Comparison of ENCODE assay signal across 8 cellular contexts in genomic region chr12:68406134-68406576, GRCh38.
A peak's percentile ranks its signal among the peaks of the same experiment; 100 is the strongest.
DNase-seq lines count a peak whose midpoint lies in the region; ATAC-seq, FAIRE-seq and TF ChIP-seq lines count a peak whose summit lies in the region.

No MANE protein-coding gene starts in this region.

- H3K36me3 ChIP-seq in body of pancreas (replicated peaks in 1 of 2; ENCODE audit: insufficient read depth in 1 of 2, low read depth in 2 of 2), result no peaks in the 10 kb centered on the region

- no peak overlapping the region for H3K4me3 ChIP-seq in AG09309 (ENCODE audit: control insufficient read depth, low read depth, low read length)
- no peak overlapping the region for H3K4me3 ChIP-seq in body of pancreas
- no peak overlapping the region for H3K4me3 ChIP-seq in skin epidermis

- H3K9me3 ChIP-seq in body of pancreas, result no peaks in the 10 kb centered on the region

- ATAC-seq in body of pancreas, result peak; percentile 93

- in situ Hi-C loops in GM13976 (cut with MboI; ENCODE audit: low sequenced_read_pairs, unreplicated experiment), result no loop called here

- DNase-seq in AG09309 (ENCODE audit: low read depth) (peak; percentile 70), HuH-7.5 (ENCODE audit: low spot score) (peak; percentile 13), body of pancreas (peak; percentile 89 to 94 (median 92)), hypothalamus (lab: John Stamatoyannopoulos, UW) (peak in 47 of 51 donors; percentile 1 to 83 (median 46)), GM13976 (ENCODE audit: low spot score) (no peak), GM12892 (ENCODE audit: insufficient read length) (no peak)
- DNase-seq in activated CD4-positive, alpha-beta T cell treated with anti-CD3 and anti-CD28 coated beads for 4 hours, result no peak

- TF ChIP-seq POLR2A in body of pancreas (IDR thresholded peaks at IDR 0.05) (no peak), GM12892 (IDR thresholded peaks at IDR 0.05; ENCODE audit: low read depth, low read length) (no peak)

- TF ChIP-seq CTCF in AG09309 (IDR thresholded peaks at IDR 0.05; ENCODE audit: control insufficient read depth, insufficient read depth, low read depth, low read length, missing control alignments), result peak; percentile 49
- TF ChIP-seq CTCF in body of pancreas (IDR thresholded peaks at IDR 0.05), result peak in 5 of 7 experiments; percentile 25 to 51 (median 42)
- TF ChIP-seq CTCF in GM13976 (IDR thresholded peaks at IDR 0.05; ENCODE audit: borderline replicate concordance, control extremely low read depth, extremely low read depth, insufficient read depth, missing control alignments), result no peak

- intact Hi-C loops in body of pancreas (cut with DNase I), result no loop called here

- H3K27ac ChIP-seq in body of pancreas (peak overlapping the region; percentile 21 to 68 (median 39)), skin epidermis (peak overlapping the region in 13 of 21 experiments; percentile 14 to 68 (median 32))

- no peak for FAIRE-seq in GM12892 (lab: Jason Lieb, UNC)

- 1 to 4% methylated on average over 5 of the region's 5 CpGs for WGBS in body of pancreas, 2 donors

- H3K27me3 ChIP-seq in body of pancreas, result no peaks in the 10 kb centered on the region

- H3K4me1 ChIP-seq in body of pancreas, result peaks cover 15% of the 10 kb centered on the region

Comparison
In these comparisons a context has a peak if more than half of its experiments do, and no peak if none do; other contexts are left out.
1. DNase-seq: peak in AG09309 (single experiment), HuH-7.5 (single experiment), body of pancreas (4 of 4) and hypothalamus (47 of 51); none in activated CD4-positive, alpha-beta T cell treated with anti-CD3 and anti-CD28 coated beads for 4 hours (0 of 2), GM13976 (single experiment) and GM12892 (single experiment).